9 cellular contexts compared by ENCODE assay signal in genomic region chr2:234164499-234165409, GRCh38.
DNase-seq lines count a peak whose midpoint lies in the region; ATAC-seq and TF ChIP-seq lines count a peak whose summit lies in the region.
"Had no signal": no experiment of that assay in that cellular context is flagged by ENCODE, and none has a peak within 500 bp of the region (broad histone marks: within the 10 kb centered on the region; RNA-seq: fewer than 3 reads in every experiment).

No MANE protein-coding gene starts in this region.

- H3K27ac Mint-ChIP-seq in CD8-positive, alpha-beta memory T cell, result peak overlapping the region; percentile 44 to 86 (median 68)
- peak overlapping the region; percentile 2 for H3K27ac Mint-ChIP-seq in activated T-helper 17 cell treated with anti-CD3 and anti-CD28 coated beads, Interleukin-2, amount 50 U/mL, for 72 hours
- peak overlapping the region; percentile 91 for H3K27ac Mint-ChIP-seq in nephron progenitor cell
- no peak overlapping the region for H3K27ac Mint-ChIP-seq in activated T-helper 2 cell treated with anti-CD3 and anti-CD28 coated beads, Interferon-gamma antibody, Interleukin-2, Interleukin-4, amounts not matched to agents 10 μg/mL and 5 μg/mL and 100 μg/mL, durations not matched to agents 14 hours and 24 hours and 36 hours

- ATAC-seq in activated T-helper 17 cell treated with anti-CD3 and anti-CD28 coated beads, Interleukin-2, amount 50 U/mL, for 72 hours (replicated peaks), result peak; percentile 68
- ATAC-seq: sciatic nerve had no signal

- H3K4me1 Mint-ChIP-seq in CD8-positive, alpha-beta memory T cell, result peaks cover 20 to 30% (median 28%) of the 10 kb centered on the region in 3 donors
- peaks cover 9% of the 10 kb centered on the region for H3K4me1 Mint-ChIP-seq in activated T-helper 17 cell treated with anti-CD3 and anti-CD28 coated beads, Interleukin-2, amount 50 U/mL, for 72 hours
- H3K4me1 Mint-ChIP-seq in nephron progenitor cell, result peaks cover 77% of the 10 kb centered on the region
- H3K4me1 Mint-ChIP-seq in activated T-helper 2 cell treated with anti-CD3 and anti-CD28 coated beads, Interferon-gamma antibody, Interleukin-2, Interleukin-4, amounts not matched to agents 10 μg/mL and 5 μg/mL and 100 μg/mL, durations not matched to agents 14 hours and 24 hours and 36 hours (ENCODE audit: low read depth), result peaks cover 14% of the 10 kb centered on the region

- no peaks in the 10 kb centered on the region for H3K9me3 ChIP-seq in CD8-positive, alpha-beta memory T cell (ENCODE audit: low read length)
- no peaks in the 10 kb centered on the region for H3K9me3 ChIP-seq in KOPT-K1 (ENCODE audit: insufficient read depth, low read length, poor library complexity, severe bottlenecking)

- no peaks in the 10 kb centered on the region for H3K36me3 Mint-ChIP-seq in CD8-positive, alpha-beta memory T cell
- no peaks in the 10 kb centered on the region for H3K36me3 Mint-ChIP-seq in activated T-helper 17 cell treated with anti-CD3 and anti-CD28 coated beads, Interleukin-2, amount 50 U/mL, for 72 hours (ENCODE audit: low read depth)
- no peaks in the 10 kb centered on the region for H3K36me3 Mint-ChIP-seq in nephron progenitor cell (ENCODE audit: low read depth)
- no peaks in the 10 kb centered on the region for H3K36me3 Mint-ChIP-seq in activated T-helper 2 cell treated with anti-CD3 and anti-CD28 coated beads, Interferon-gamma antibody, Interleukin-2, Interleukin-4, amounts not matched to agents 10 μg/mL and 5 μg/mL and 100 μg/mL, durations not matched to agents 14 hours and 24 hours and 36 hours (ENCODE audit: low read depth)

- peak overlapping the region; percentile 10 for H3K4me3 ChIP-seq in CD8-positive, alpha-beta memory T cell (ENCODE audit: low read length)

- H3K27me3 Mint-ChIP-seq in CD8-positive, alpha-beta memory T cell, result no peaks in the 10 kb centered on the region
- no peaks in the 10 kb centered on the region for H3K27me3 Mint-ChIP-seq in activated T-helper 17 cell treated with anti-CD3 and anti-CD28 coated beads, Interleukin-2, amount 50 U/mL, for 72 hours
- H3K27me3 Mint-ChIP-seq in nephron progenitor cell (ENCODE audit: low read depth, poor library complexity), result peaks cover 6% of the 10 kb centered on the region
- no peaks in the 10 kb centered on the region for H3K27me3 Mint-ChIP-seq in activated T-helper 2 cell treated with anti-CD3 and anti-CD28 coated beads, Interferon-gamma antibody, Interleukin-2, Interleukin-4, amounts not matched to agents 10 μg/mL and 5 μg/mL and 100 μg/mL, durations not matched to agents 14 hours and 24 hours and 36 hours (ENCODE audit: low read depth)

- H3K4me1 ChIP-seq in CD8-positive, alpha-beta memory T cell (ENCODE audit: insufficient read depth, low read length), result peaks cover 16% of the 10 kb centered on the region

- no peaks in the 10 kb centered on the region for H3K9me3 Mint-ChIP-seq in CD8-positive, alpha-beta memory T cell
- no peaks in the 10 kb centered on the region for H3K9me3 Mint-ChIP-seq in activated T-helper 17 cell treated with anti-CD3 and anti-CD28 coated beads, Interleukin-2, amount 50 U/mL, for 72 hours
- peaks cover 1% of the 10 kb centered on the region for H3K9me3 Mint-ChIP-seq in nephron progenitor cell
- no peaks in the 10 kb centered on the region for H3K9me3 Mint-ChIP-seq in activated T-helper 2 cell treated with anti-CD3 and anti-CD28 coated beads, Interferon-gamma antibody, Interleukin-2, Interleukin-4, amounts not matched to agents 10 μg/mL and 5 μg/mL and 100 μg/mL, durations not matched to agents 14 hours and 24 hours and 36 hours

- no peaks in the 10 kb centered on the region for H3K27me3 ChIP-seq in CD8-positive, alpha-beta memory T cell (ENCODE audit: insufficient read depth, low read length, poor library complexity, severe bottlenecking)

- no peaks in the 10 kb centered on the region for H3K36me3 ChIP-seq in CD8-positive, alpha-beta memory T cell (ENCODE audit: insufficient read depth, low read length)
- H3K36me3 ChIP-seq in KOPT-K1 (ENCODE audit: insufficient read depth, low read length), result no peaks in the 10 kb centered on the region

- POLR2A ChIA-PET in CD8-positive, alpha-beta memory T cell (lab: Charles Lee), result no interaction called here

- no peak overlapping the region for H3K27ac ChIP-seq in CD8-positive, alpha-beta memory T cell (ENCODE audit: low read depth, low read length)
- H3K27ac ChIP-seq in KOPT-K1 (ENCODE audit: low read depth, low read length, poor library complexity, severe bottlenecking), result peak overlapping the region; percentile 97

- H3K4me3 Mint-ChIP-seq in CD8-positive, alpha-beta memory T cell, result peak overlapping the region in 2 of 7 donors; percentile 12 to 13
- H3K4me3 Mint-ChIP-seq in activated T-helper 17 cell treated with anti-CD3 and anti-CD28 coated beads, Interleukin-2, amount 50 U/mL, for 72 hours, result no peak overlapping the region
- no peak overlapping the region for H3K4me3 Mint-ChIP-seq in nephron progenitor cell
- H3K4me3 Mint-ChIP-seq in activated T-helper 2 cell treated with anti-CD3 and anti-CD28 coated beads, Interferon-gamma antibody, Interleukin-2, Interleukin-4, amounts not matched to agents 10 μg/mL and 5 μg/mL and 100 μg/mL, durations not matched to agents 14 hours and 24 hours and 36 hours (ENCODE audit: low read depth), result no peak overlapping the region

- intact Hi-C loops in activated T-helper 2 cell treated with anti-CD3 and anti-CD28 coated beads, Interferon-gamma antibody, Interleukin-2, Interleukin-4, amounts not matched to agents 10 μg/mL and 5 μg/mL and 100 μg/mL, durations not matched to agents 14 hours and 24 hours and 36 hours (cut with micrococcal nuclease), result no loop called here

- CTCF ChIA-PET in CD8-positive, alpha-beta memory T cell (lab: Charles Lee), result interaction anchor here (0.8 to 1.4 kb wide), 2 partner anchors 29 to 125 kb away, joined by 3 read pairs; no protein-coding TSS in a partner anchor

- peak; percentile 43 to 75 (median 56) for DNase-seq in CD8-positive, alpha-beta memory T cell
- DNase-seq in nephron progenitor cell, result no peak
- DNase-seq in hippocampal formation (lab: John Stamatoyannopoulos, UW), result no peak
- DNase-seq in activated T-helper 2 cell treated with anti-CD3 and anti-CD28 coated beads, Interferon-gamma antibody, Interleukin-2, Interleukin-4, amounts not matched to agents 10 μg/mL and 5 μg/mL and 100 μg/mL, durations not matched to agents 14 hours and 24 hours and 36 hours (ENCODE audit: low spot score), result no peak
- no peak for DNase-seq in DMS 273 treated with DMSO at 0.1 percent for 48 hours (lab: John Stamatoyannopoulos, UW)
- no peak for DNase-seq in NCI-H1048 (lab: John Stamatoyannopoulos, UW)

- no peak for TF ChIP-seq CTCF in nephron progenitor cell (IDR thresholded peaks at IDR 0.05)

Comparison
In these comparisons a context has a peak if more than half of its experiments do, and no peak if none do; other contexts are left out.
1. DNase-seq: peak in CD8-positive, alpha-beta memory T cell (5 of 5); none in nephron progenitor cell (single experiment), hippocampal formation (0 of 2), activated T-helper 2 cell treated with anti-CD3 and anti-CD28 coated beads, Interferon-gamma antibody, Interleukin-2, Interleukin-4, amounts not matched to agents 10 μg/mL and 5 μg/mL and 100 μg/mL, durations not matched to agents 14 hours and 24 hours and 36 hours (single experiment), DMS 273 treated with DMSO at 0.1 percent for 48 hours (single experiment) and NCI-H1048 (single experiment).